Comparison of ENCODE assay signal across 1 cellular context in the genomic region with DNA sequence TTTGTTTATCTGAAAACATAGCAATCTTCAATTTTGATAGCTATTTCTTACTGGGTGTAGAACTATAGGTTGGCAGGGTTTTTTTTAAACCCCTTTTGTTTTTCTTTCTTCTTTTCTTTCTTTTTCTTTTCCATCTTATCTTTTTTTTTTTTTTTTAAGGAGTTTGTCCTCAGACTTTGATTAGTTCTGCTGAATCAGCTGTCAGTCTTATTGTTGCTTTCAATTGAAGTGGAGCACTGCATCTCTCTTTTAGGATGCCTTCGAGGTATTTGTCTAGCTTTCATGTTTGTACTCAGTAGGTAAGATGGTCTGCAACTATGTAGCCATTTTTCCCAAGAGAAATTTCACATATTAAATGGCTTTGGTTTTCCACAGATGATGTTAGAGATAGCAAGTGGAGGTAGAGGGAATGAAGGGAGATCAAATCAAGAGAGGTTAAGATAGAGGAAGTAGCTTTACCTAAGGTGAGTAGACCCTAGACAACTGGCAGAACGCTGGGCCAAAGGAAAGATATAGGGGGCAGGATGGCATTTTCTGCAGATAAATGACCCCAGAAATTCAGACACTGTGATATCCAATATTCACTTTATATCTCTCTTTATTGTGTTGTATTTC.
TF ChIP-seq lines count a peak whose summit lies in the region.

No MANE protein-coding gene starts in this region.

TF ChIP-seq in HepG2, 621 proteins besides CTCF, POLR2A, EP300 and RAD21 (continued from another document):
- TF ChIP-seq ZBTB21 (CRISPR knock-in tag; IDR thresholded peaks at IDR 0.05) = no peak
- TF ChIP-seq MAFF (IDR thresholded peaks at IDR 0.05; ENCODE audit: low read depth, low read length) = peak; percentile 42; the same call in 1 of the 2 replicates
- TF ChIP-seq, protein P1, sequence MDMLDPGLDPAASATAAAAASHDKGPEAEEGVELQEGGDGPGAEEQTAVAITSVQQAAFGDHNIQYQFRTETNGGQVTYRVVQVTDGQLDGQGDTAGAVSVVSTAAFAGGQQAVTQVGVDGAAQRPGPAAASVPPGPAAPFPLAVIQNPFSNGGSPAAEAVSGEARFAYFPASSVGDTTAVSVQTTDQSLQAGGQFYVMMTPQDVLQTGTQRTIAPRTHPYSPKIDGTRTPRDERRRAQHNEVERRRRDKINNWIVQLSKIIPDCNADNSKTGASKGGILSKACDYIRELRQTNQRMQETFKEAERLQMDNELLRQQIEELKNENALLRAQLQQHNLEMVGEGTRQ (IDR thresholded peaks at IDR 0.05; ENCODE audit: low read depth, low read length) = no peak
- TF ChIP-seq, protein P1 (CRISPR knock-in tag; IDR thresholded peaks at IDR 0.05; ENCODE audit: borderline replicate concordance) = no peak
- peak; percentile 45 to 58 for TF ChIP-seq MAFK (conservative IDR thresholded peaks at IDR 0.05 in 1 of 2, IDR thresholded peaks at IDR 0.05 in 1 of 2; ENCODE audit: low read length in 2 of 2)
TF ChIP-seq in HepG2: peak in this region for 2.
